In genomic region chr7:55083206-55083605, GRCh38 we compare ENCODE assay signal across 19 cellular contexts.
"Had no signal": no experiment of that assay in that cellular context is flagged by ENCODE, and none has a peak within 500 bp of the region (broad histone marks: within the 10 kb centered on the region; RNA-seq: fewer than 3 reads in every experiment).

No MANE protein-coding gene starts in this region.

- H3K36me3 Mint-ChIP-seq: naive B cell, T-cell had no signal

- H3K9me3 ChIP-seq: pancreas, stomach, thoracic aorta, upper lobe of right lung had no signal

- H3K4me3 Mint-ChIP-seq: activated T-helper 17 cell treated with anti-CD3 and anti-CD28 coated beads, Interleukin-2, amount 50 U/mL, for 72 hours; endodermal cell; naive B cell; T-cell had no signal

- DNase-seq: activated CD4-positive, alpha-beta T cell treated with anti-CD3 and anti-CD28 coated beads, Interleukin-2, amount 50 U/mL, for 4 hours; activated CD4-positive, CD25-positive, alpha-beta regulatory T cell treated with anti-CD3 and anti-CD28 coated beads, Interleukin-2, amount 50 U/mL, for 72 hours; activated naive CD4-positive, alpha-beta T cell treated with Interleukin-2 at 50 U/mL for 16 hours; activated T-cell treated with anti-CD3 and anti-CD28 coated beads for 4 hours; aorta; dorsolateral prefrontal cortex; endodermal cell; erythroblast; naive B cell; pancreas; stimulated activated CD4-positive, alpha-beta T cell treated with anti-CD3 and anti-CD28 coated beads, Interleukin-1b, Interleukin-23, amount 100 ng/mL, for 48 hours; stomach; T-cell; T-helper 9 cell; upper lobe of right lung had no signal

- H3K36me3 ChIP-seq: cardiac muscle cell, pancreas, stomach, thoracic aorta, upper lobe of right lung had no signal

- H3K27ac ChIP-seq: cardiac muscle cell, pancreas, upper lobe of right lung had no signal

- H3K4me1 Mint-ChIP-seq: endodermal cell had no signal

- H3K9me3 Mint-ChIP-seq: activated T-helper 17 cell treated with anti-CD3 and anti-CD28 coated beads, Interleukin-2, amount 50 U/mL, for 72 hours; endodermal cell; T-cell had no signal

- H3K27ac Mint-ChIP-seq: activated T-helper 17 cell treated with anti-CD3 and anti-CD28 coated beads, Interleukin-2, amount 50 U/mL, for 72 hours; endodermal cell; naive B cell; T-cell had no signal

- H3K27me3 ChIP-seq: cardiac muscle cell, pancreas, stomach, upper lobe of right lung had no signal

- ATAC-seq: activated T-helper 17 cell treated with anti-CD3 and anti-CD28 coated beads, Interleukin-2, amount 50 U/mL, for 72 hours; pancreas; sciatic nerve; T-cell; upper lobe of right lung had no signal

- H3K4me3 ChIP-seq: cardiac muscle cell, dorsolateral prefrontal cortex, pancreas, stomach, thoracic aorta, upper lobe of right lung had no signal
